In the genomic region with DNA sequence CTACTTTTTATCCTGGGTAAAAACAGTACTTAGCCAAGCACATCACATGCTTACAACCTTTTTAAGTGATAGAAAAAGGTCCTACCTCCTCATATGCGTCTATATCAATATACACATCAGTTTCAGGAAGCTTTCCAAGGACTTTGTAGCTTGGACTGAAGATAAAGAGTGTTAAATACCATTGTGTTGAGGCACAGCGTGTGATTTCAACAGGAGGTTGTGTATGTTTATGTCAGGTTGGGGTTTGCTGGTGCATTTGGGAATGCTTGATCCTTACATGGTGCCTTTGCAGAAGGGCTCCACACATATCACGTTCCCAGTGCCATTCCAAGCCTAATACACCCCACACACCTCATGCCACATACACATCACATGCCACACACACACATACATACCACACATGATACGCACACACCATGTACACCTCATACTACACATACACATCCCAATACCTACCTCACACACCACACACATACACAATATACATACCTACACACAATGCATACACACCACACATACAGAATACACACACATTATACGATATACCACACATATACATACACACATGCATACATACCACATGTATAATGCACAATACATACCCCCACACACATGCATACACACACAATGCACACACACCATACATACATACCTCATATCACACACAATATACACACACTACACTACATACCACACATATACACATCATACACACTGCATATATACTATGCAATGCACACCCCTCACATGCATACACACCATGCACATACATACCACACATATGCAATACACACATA, we compare ENCODE assay signal across 21 cellular contexts.
"Had no signal": no experiment of that assay in that cellular context is flagged by ENCODE, and none has a peak within 500 bp of the region (broad histone marks: within the 10 kb centered on the region; RNA-seq: fewer than 3 reads in every experiment).

No MANE protein-coding gene starts in this region.

- H3K4me3 ChIP-seq: ascending aorta, breast epithelium, lung had no signal

- H3K9me3 Mint-ChIP-seq: activated CD4-positive, alpha-beta T cell treated with anti-CD3 and anti-CD28 coated beads, Interleukin-2, amount 10 ng/mL, durations not matched to agents 7 days and 5 days; activated T-cell treated with anti-CD3 and anti-CD28 coated beads, Interleukin-2, amount 50 U/mL, for 24 hours; activated T-helper 2 cell treated with anti-CD3 and anti-CD28 coated beads, Interferon-gamma antibody, Interleukin-2, Interleukin-4, amounts not matched to agents 10 μg/mL and 5 μg/mL and 100 μg/mL, durations not matched to agents 14 hours and 24 hours and 36 hours; dendritic cell treated with granulocyte-macrophage colony-stimulating factor and Interleukin-4, amounts not matched to agents 40 ng/mL and 50 ng/mL, for 4 days; nephron progenitor cell; T-helper 1 cell treated with Interleukin-12 subunit alpha and Interleukin-12 subunit beta and Interleukin-4 antibody, amounts not matched to agents 30 μg/mL and 1 μg/mL, for 36 hours had no signal

- H3K4me1 ChIP-seq: ascending aorta, breast epithelium had no signal

- H3K9me3 ChIP-seq: ascending aorta, breast epithelium had no signal

- FAIRE-seq: keratinocyte had no signal

- ATAC-seq: activated CD8-positive, alpha-beta T cell treated with anti-CD3 and anti-CD28 coated beads, Interleukin-2, amount 10 ng/mL, durations not matched to agents 7 days and 5 days; esophagus mucosa; left lobe of liver had no signal

- H3K36me3 ChIP-seq: ascending aorta, breast epithelium had no signal

- H3K27me3 Mint-ChIP-seq: dendritic cell treated with granulocyte-macrophage colony-stimulating factor and Interleukin-4, amounts not matched to agents 40 ng/mL and 50 ng/mL, for 4 days had no signal

- H3K4me3 Mint-ChIP-seq: activated CD4-positive, alpha-beta T cell treated with anti-CD3 and anti-CD28 coated beads, Interleukin-2, amount 10 ng/mL, durations not matched to agents 7 days and 5 days; activated CD8-positive, alpha-beta T cell treated with anti-CD3 and anti-CD28 coated beads, Interleukin-2, amount 10 ng/mL, durations not matched to agents 7 days and 5 days; activated T-cell treated with anti-CD3 and anti-CD28 coated beads, Interleukin-2, amount 50 U/mL, for 24 hours; dendritic cell treated with granulocyte-macrophage colony-stimulating factor and Interleukin-4, amounts not matched to agents 40 ng/mL and 50 ng/mL, for 4 days; nephron progenitor cell; T-helper 1 cell treated with Interleukin-12 subunit alpha and Interleukin-12 subunit beta and Interleukin-4 antibody, amounts not matched to agents 30 μg/mL and 1 μg/mL, for 36 hours had no signal

- H3K27ac ChIP-seq: ascending aorta, breast epithelium had no signal

- DNase-seq: activated CD4-positive, alpha-beta T cell treated with anti-CD3 and anti-CD28 coated beads, Interleukin-2, amount 10 ng/mL, durations not matched to agents 7 days and 5 days; activated CD8-positive, alpha-beta T cell treated with anti-CD3 and anti-CD28 coated beads, Interleukin-2, amount 10 ng/mL, durations not matched to agents 7 days and 5 days; activated naive CD4-positive, alpha-beta T cell treated with Interleukin-2 at 50 U/mL for 16 hours; activated T-cell treated with anti-CD3 and anti-CD28 coated beads, Interleukin-2, amount 50 U/mL, for 24 hours; cerebellar nuclear complex; effector CD8-positive, alpha-beta T cell; hypothalamus; midbrain; nephron progenitor cell; nucleus accumbens; posterior cingulate gyrus; stimulated activated naive CD4-positive, alpha-beta T cell had no signal

- H3K27me3 ChIP-seq: ascending aorta, breast epithelium had no signal

- H3K4me1 Mint-ChIP-seq: activated CD4-positive, alpha-beta T cell treated with anti-CD3 and anti-CD28 coated beads, Interleukin-2, amount 10 ng/mL, durations not matched to agents 7 days and 5 days; nephron progenitor cell had no signal

- H3K27ac Mint-ChIP-seq: activated CD4-positive, alpha-beta T cell treated with anti-CD3 and anti-CD28 coated beads, Interleukin-2, amount 10 ng/mL, durations not matched to agents 7 days and 5 days; activated CD8-positive, alpha-beta T cell treated with anti-CD3 and anti-CD28 coated beads, Interleukin-2, amount 10 ng/mL, durations not matched to agents 7 days and 5 days; activated T-cell treated with anti-CD3 and anti-CD28 coated beads, Interleukin-2, amount 50 U/mL, for 24 hours; activated T-helper 2 cell treated with anti-CD3 and anti-CD28 coated beads, Interferon-gamma antibody, Interleukin-2, Interleukin-4, amounts not matched to agents 10 μg/mL and 5 μg/mL and 100 μg/mL, durations not matched to agents 14 hours and 24 hours and 36 hours; nephron progenitor cell; T-helper 1 cell treated with Interleukin-12 subunit alpha and Interleukin-12 subunit beta and Interleukin-4 antibody, amounts not matched to agents 30 μg/mL and 1 μg/mL, for 36 hours had no signal
